In the genomic region with DNA sequence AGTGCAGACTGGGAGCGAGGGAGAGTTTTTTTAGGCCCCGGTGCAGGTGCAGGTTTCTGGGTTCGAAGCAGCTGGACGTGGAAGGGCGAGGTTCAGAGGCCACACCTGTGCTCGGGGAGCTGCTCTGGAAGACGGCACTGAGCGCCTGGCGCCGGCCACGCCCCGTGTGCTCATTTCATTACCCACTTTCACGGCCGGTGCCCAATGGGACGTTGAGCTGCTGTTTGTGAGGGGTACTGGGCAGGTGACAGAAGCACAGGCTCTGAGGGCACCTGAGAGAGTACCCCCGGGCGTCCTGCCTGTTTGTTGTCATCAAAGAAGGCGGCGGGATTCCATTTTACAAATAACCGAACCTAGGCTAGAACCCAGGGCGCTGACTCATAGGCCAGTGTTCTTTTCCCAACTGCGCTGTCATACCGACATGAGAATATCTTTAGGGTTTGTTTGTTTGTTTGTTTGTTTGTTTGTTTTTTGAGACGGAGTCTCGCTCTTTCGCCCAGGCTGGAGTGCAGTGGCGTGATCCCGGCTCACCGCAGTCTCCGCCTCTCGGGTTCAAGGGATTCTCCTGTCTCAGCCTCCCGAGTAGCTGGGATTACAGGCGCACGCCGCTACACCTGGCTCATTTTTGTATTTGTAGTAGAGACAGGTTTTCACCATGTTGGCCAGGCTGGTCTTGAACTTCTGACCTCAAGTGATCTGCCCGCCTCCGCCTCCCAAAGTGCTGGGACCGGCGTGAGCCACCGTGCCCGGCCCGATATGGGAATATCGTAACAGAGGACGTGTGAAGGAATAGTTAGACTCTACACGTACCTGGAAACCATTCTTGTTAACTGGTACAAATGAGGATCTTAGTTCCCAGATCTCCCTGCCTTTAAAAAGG, we compare ENCODE assay signal across 1 cellular context.
TF ChIP-seq lines count a peak whose summit lies in the region.

No MANE protein-coding gene starts in this region.

TF ChIP-seq in SK-N-SH treated with all-trans-retinoic acid at 6 μM for 48 hours, 23 proteins besides CTCF, POLR2A, EP300 and RAD21 (continued from another document):
- TF ChIP-seq ARNTL (CRISPR knock-in tag; IDR thresholded peaks at IDR 0.05; ENCODE audit: borderline replicate concordance, low read depth) (no peak), TOX (CRISPR knock-in tag; IDR thresholded peaks at IDR 0.05; ENCODE audit: borderline replicate concordance) (no peak), RARB (CRISPR knock-in tag; IDR thresholded peaks at IDR 0.05) (no peak), ESRRG (CRISPR knock-in tag; IDR thresholded peaks at IDR 0.05) (no peak), ISL1 (CRISPR knock-in tag; IDR thresholded peaks at IDR 0.05) (no peak), GLIS3 (CRISPR knock-in tag; IDR thresholded peaks at IDR 0.05) (no peak), PPARA (CRISPR knock-in tag; IDR thresholded peaks at IDR 0.05; ENCODE audit: borderline replicate concordance) (no peak), BACH2 (CRISPR knock-in tag; IDR thresholded peaks at IDR 0.05; ENCODE audit: borderline replicate concordance) (no peak), ZNF8 (CRISPR knock-in tag; IDR thresholded peaks at IDR 0.05) (no peak), SNAI2 (CRISPR knock-in tag; IDR thresholded peaks at IDR 0.05) (no peak)
- TF ChIP-seq, protein P1, sequence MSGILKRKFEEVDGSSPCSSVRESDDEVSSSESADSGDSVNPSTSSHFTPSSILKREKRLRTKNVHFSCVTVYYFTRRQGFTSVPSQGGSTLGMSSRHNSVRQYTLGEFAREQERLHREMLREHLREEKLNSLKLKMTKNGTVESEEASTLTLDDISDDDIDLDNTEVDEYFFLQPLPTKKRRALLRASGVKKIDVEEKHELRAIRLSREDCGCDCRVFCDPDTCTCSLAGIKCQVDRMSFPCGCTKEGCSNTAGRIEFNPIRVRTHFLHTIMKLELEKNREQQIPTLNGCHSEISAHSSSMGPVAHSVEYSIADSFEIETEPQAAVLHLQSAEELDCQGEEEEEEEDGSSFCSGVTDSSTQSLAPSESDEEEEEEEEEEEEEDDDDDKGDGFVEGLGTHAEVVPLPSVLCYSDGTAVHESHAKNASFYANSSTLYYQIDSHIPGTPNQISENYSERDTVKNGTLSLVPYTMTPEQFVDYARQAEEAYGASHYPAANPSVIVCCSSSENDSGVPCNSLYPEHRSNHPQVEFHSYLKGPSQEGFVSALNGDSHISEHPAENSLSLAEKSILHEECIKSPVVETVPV (CRISPR knock-in tag; IDR thresholded peaks at IDR 0.05): no peak
- TF ChIP-seq, protein P2, sequence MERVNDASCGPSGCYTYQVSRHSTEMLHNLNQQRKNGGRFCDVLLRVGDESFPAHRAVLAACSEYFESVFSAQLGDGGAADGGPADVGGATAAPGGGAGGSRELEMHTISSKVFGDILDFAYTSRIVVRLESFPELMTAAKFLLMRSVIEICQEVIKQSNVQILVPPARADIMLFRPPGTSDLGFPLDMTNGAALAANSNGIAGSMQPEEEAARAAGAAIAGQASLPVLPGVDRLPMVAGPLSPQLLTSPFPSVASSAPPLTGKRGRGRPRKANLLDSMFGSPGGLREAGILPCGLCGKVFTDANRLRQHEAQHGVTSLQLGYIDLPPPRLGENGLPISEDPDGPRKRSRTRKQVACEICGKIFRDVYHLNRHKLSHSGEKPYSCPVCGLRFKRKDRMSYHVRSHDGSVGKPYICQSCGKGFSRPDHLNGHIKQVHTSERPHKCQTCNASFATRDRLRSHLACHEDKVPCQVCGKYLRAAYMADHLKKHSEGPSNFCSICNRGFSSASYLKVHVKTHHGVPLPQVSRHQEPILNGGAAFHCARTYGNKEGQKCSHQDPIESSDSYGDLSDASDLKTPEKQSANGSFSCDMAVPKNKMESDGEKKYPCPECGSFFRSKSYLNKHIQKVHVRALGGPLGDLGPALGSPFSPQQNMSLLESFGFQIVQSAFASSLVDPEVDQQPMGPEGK (CRISPR knock-in tag; IDR thresholded peaks at IDR 0.05; ENCODE audit: borderline replicate concordance): no peak
- TF ChIP-seq, protein P3, sequence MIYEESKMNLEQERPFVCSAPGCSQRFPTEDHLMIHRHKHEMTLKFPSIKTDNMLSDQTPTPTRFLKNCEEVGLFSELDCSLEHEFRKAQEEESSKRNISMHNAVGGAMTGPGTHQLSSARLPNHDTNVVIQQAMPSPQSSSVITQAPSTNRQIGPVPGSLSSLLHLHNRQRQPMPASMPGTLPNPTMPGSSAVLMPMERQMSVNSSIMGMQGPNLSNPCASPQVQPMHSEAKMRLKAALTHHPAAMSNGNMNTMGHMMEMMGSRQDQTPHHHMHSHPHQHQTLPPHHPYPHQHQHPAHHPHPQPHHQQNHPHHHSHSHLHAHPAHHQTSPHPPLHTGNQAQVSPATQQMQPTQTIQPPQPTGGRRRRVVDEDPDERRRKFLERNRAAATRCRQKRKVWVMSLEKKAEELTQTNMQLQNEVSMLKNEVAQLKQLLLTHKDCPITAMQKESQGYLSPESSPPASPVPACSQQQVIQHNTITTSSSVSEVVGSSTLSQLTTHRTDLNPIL (CRISPR knock-in tag; IDR thresholded peaks at IDR 0.05; ENCODE audit: low read depth): no peak
- TF ChIP-seq, protein P4, sequence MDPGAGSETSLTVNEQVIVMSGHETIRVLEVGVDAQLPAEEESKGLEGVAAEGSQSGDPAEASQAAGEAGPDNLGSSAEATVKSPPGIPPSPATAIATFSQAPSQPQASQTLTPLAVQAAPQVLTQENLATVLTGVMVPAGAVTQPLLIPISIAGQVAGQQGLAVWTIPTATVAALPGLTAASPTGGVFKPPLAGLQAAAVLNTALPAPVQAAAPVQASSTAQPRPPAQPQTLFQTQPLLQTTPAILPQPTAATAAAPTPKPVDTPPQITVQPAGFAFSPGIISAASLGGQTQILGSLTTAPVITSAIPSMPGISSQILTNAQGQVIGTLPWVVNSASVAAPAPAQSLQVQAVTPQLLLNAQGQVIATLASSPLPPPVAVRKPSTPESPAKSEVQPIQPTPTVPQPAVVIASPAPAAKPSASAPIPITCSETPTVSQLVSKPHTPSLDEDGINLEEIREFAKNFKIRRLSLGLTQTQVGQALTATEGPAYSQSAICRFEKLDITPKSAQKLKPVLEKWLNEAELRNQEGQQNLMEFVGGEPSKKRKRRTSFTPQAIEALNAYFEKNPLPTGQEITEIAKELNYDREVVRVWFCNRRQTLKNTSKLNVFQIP (CRISPR knock-in tag; IDR thresholded peaks at IDR 0.05; ENCODE audit: borderline replicate concordance, low read depth): no peak
